8 cellular contexts compared by ENCODE assay signal in genomic region chr1:157155658-157156057, GRCh38. TPM values are rescaled to one million over a fixed set of nuclear protein-coding genes. Genes with fewer than 3 reads are reported as not detected.
A peak's percentile ranks its signal among the peaks of the same experiment; 100 is the strongest.
DNase-seq lines count a peak whose midpoint lies in the region; ATAC-seq and TF ChIP-seq lines count a peak whose summit lies in the region.

No MANE protein-coding gene starts in this region.

- peak overlapping the region; percentile 28 for H3K4me2 ChIP-seq in parathyroid adenoma (ENCODE audit: low read length)

- H3K9me3 ChIP-seq in esophagus muscularis mucosa (no peaks in the 10 kb centered on the region), parathyroid adenoma (ENCODE audit: control insufficient read depth, low read length) (no peaks in the 10 kb centered on the region)

- H3K27ac ChIP-seq in esophagus muscularis mucosa (replicated peaks in 1 of 4) (no peak overlapping the region), parathyroid adenoma (no peak overlapping the region)

- 35% methylated on average over 6 of the region's 8 CpGs for WGBS in esophagus muscularis mucosa

- H3K27me3 ChIP-seq in esophagus muscularis mucosa (peaks cover 0 to 20% (median 0%) of the 10 kb centered on the region in 4 donors), parathyroid adenoma (ENCODE audit: control insufficient read depth, insufficient read depth, low read length) (no peaks in the 10 kb centered on the region)

- H3K4me1 ChIP-seq in esophagus muscularis mucosa (peaks cover 20 to 29% (median 24%) of the 10 kb centered on the region in 4 donors), parathyroid adenoma (peaks cover 4% of the 10 kb centered on the region)

- intact Hi-C loops in esophagus muscularis mucosa (cut with DNase I), result loop anchor here (1.0 kb wide), 1 partner anchor 65 kb away; no protein-coding TSS in a partner anchor

- H3K4me3 ChIP-seq in esophagus muscularis mucosa (peak overlapping the region; percentile 18 to 40 (median 28)), parathyroid adenoma (ENCODE audit: low read depth, low read length) (no peak overlapping the region)

- no peak for TF ChIP-seq EP300 in esophagus muscularis mucosa (IDR thresholded peaks at IDR 0.05)

- TF ChIP-seq CTCF in esophagus muscularis mucosa (IDR thresholded peaks at IDR 0.05) (no peak), parathyroid adenoma (IDR thresholded peaks at IDR 0.05) (no peak)

- no peak for TF ChIP-seq POLR2A in esophagus muscularis mucosa (IDR thresholded peaks at IDR 0.05; ENCODE audit: low read depth)

- peak overlapping the region; percentile 53 for H2AFZ ChIP-seq in parathyroid adenoma

- DNase-seq in ELR (ENCODE audit: low read depth) (peak; percentile 44), NCI-H345 (lab: John Stamatoyannopoulos, UW) (peak; percentile 48), esophagus muscularis mucosa (ENCODE audit: extremely low spot score) (no peak), hepatic stellate cell (ENCODE audit: low spot score) (no peak)

- ATAC-seq in GM19467 (IDR thresholded peaks at IDR 0.05; ENCODE audit: unreplicated experiment), result no peak
- no peak for ATAC-seq in HG02981 (IDR thresholded peaks at IDR 0.05; ENCODE audit: unreplicated experiment)
- no peak for ATAC-seq in HG03175 (IDR thresholded peaks at IDR 0.05; ENCODE audit: unreplicated experiment)

- H3K36me3 ChIP-seq in esophagus muscularis mucosa (no peaks in the 10 kb centered on the region), parathyroid adenoma (ENCODE audit: control insufficient read depth, insufficient read depth, low read length) (no peaks in the 10 kb centered on the region)

- H3K79me2 ChIP-seq in parathyroid adenoma, result no peaks in the 10 kb centered on the region

- no peak overlapping the region for H3K9ac ChIP-seq in parathyroid adenoma

RNA-seq across cellular contexts. Expression of gene ETV3, which starts 17.5 kb away (rescaled TPM):
- total RNA-seq in esophagus muscularis mucosa, result 10 to 100 TPM; 16.6 to 20.0 (median 19.2) TPM

RNA-seq across cellular contexts. Expression of gene ETV3L, which starts 56.0 kb away (rescaled TPM):
- not detected for total RNA-seq in esophagus muscularis mucosa

Comparison
In these comparisons a context has a peak if more than half of its experiments do, and no peak if none do; other contexts are left out.
1. DNase-seq: peak in ELR (single experiment) and NCI-H345 (single experiment); none in esophagus muscularis mucosa (single experiment) and hepatic stellate cell (single experiment).